ENCODE assay signal across 8 cellular contexts in genomic region chr20:50645253-50646068, GRCh38. TPM values are rescaled to one million over a fixed set of nuclear protein-coding genes. Genes with fewer than 3 reads are reported as not detected.
A peak's percentile ranks its signal among the peaks of the same experiment; 100 is the strongest.
DNase-seq lines count a peak whose midpoint lies in the region; ATAC-seq and TF ChIP-seq lines count a peak whose summit lies in the region.

No MANE protein-coding gene starts in this region.

- intact Hi-C loops in mucosa of descending colon (cut with DNase I, micrococcal nuclease): no loop called here

- H3K4me1 ChIP-seq in endodermal cell (ENCODE audit: control insufficient read depth, insufficient read depth, low read length) (peaks cover 3% of the 10 kb centered on the region), mucosa of descending colon (ENCODE audit: low read depth) (peaks cover 6% of the 10 kb centered on the region)

- DNase-seq in AG08396 (ENCODE audit: low spot score): peak; percentile 92
- peak; percentile 100 for DNase-seq in NCI-H226
- peak; percentile 96 for DNase-seq in endodermal cell
- peak; percentile 80 to 89 (median 82) for DNase-seq in mucosa of descending colon
- no peak for DNase-seq in Kasumi-1 (lab: John Stamatoyannopoulos, UW)
- DNase-seq in natural killer cell treated with Interleukin-12 subunit alpha and Interleukin-12 subunit beta and Interleukin-15 and Interleukin-18, amount 100 ng/mL, for 72 hours (ENCODE audit: low spot score): no peak
- no peak for DNase-seq in activated gamma-delta T cell (lab: John Stamatoyannopoulos, UW)
- DNase-seq in activated naive CD4-positive, alpha-beta T cell (lab: John Stamatoyannopoulos, UW): no peak

- ATAC-seq in mucosa of descending colon: peak; percentile 98
- ATAC-seq in natural killer cell treated with Interleukin-12 subunit alpha and Interleukin-12 subunit beta and Interleukin-15 and Interleukin-18, amount 100 ng/mL, for 72 hours: no peak

- peaks cover 22% of the 10 kb centered on the region for H3K9me3 Mint-ChIP-seq in endodermal cell
- no peaks in the 10 kb centered on the region for H3K9me3 Mint-ChIP-seq in natural killer cell treated with Interleukin-12 subunit alpha and Interleukin-12 subunit beta and Interleukin-15 and Interleukin-18, amount 100 ng/mL, for 72 hours

- peak overlapping the region; percentile 36 for H3K4me3 Mint-ChIP-seq in endodermal cell
- H3K4me3 Mint-ChIP-seq in natural killer cell treated with Interleukin-12 subunit alpha and Interleukin-12 subunit beta and Interleukin-15 and Interleukin-18, amount 100 ng/mL, for 72 hours: no peak overlapping the region

- no peak overlapping the region for H3K9ac ChIP-seq in endodermal cell (ENCODE audit: extremely low read depth, low read length, poor library complexity, severe bottlenecking)

- WGBS in endodermal cell (ENCODE audit: insufficient coverage in 1 of 2, insufficient read length in 1 of 2), 2 experiments: 41 to 59% methylated on average over 11 to 23 of the region's 23 CpGs

- no peaks in the 10 kb centered on the region for H3K27me3 ChIP-seq in endodermal cell (ENCODE audit: control insufficient read depth, insufficient read depth, low read length, poor library complexity, severe bottlenecking)

- no peaks in the 10 kb centered on the region for H3K36me3 Mint-ChIP-seq in endodermal cell (ENCODE audit: low read depth)
- H3K36me3 Mint-ChIP-seq in natural killer cell treated with Interleukin-12 subunit alpha and Interleukin-12 subunit beta and Interleukin-15 and Interleukin-18, amount 100 ng/mL, for 72 hours: no peaks in the 10 kb centered on the region

- H3K27ac Mint-ChIP-seq in endodermal cell: peak overlapping the region; percentile 93
- no peak overlapping the region for H3K27ac Mint-ChIP-seq in natural killer cell treated with Interleukin-12 subunit alpha and Interleukin-12 subunit beta and Interleukin-15 and Interleukin-18, amount 100 ng/mL, for 72 hours

- no peak overlapping the region for H3K27ac ChIP-seq in endodermal cell (ENCODE audit: low read depth, low read length)

- no peaks in the 10 kb centered on the region for H3K36me3 ChIP-seq in endodermal cell (ENCODE audit: control insufficient read depth, insufficient read depth, low read length)
- H3K36me3 ChIP-seq in mucosa of descending colon (ENCODE audit: low read depth): no peaks in the 10 kb centered on the region

- H3K9me3 ChIP-seq in endodermal cell (ENCODE audit: control insufficient read depth, low read length) (peaks cover 12% of the 10 kb centered on the region), mucosa of descending colon (no peaks in the 10 kb centered on the region)

- no peaks in the 10 kb centered on the region for H3K27me3 Mint-ChIP-seq in endodermal cell (ENCODE audit: insufficient read depth)
- H3K27me3 Mint-ChIP-seq in natural killer cell treated with Interleukin-12 subunit alpha and Interleukin-12 subunit beta and Interleukin-15 and Interleukin-18, amount 100 ng/mL, for 72 hours: peaks cover 0 to 3% of the 10 kb centered on the region in 2 donors

- TF ChIP-seq CTCF in endodermal cell (conservative IDR thresholded peaks at IDR 0.05) (no peak), mucosa of descending colon (IDR thresholded peaks at IDR 0.05) (no peak)

- H3K4me3 ChIP-seq in endodermal cell (ENCODE audit: low read length): no peak overlapping the region
- H3K4me3 ChIP-seq in mucosa of descending colon: no peak overlapping the region

- peaks cover 22% of the 10 kb centered on the region for H3K4me1 Mint-ChIP-seq in endodermal cell
- H3K4me1 Mint-ChIP-seq in natural killer cell treated with Interleukin-12 subunit alpha and Interleukin-12 subunit beta and Interleukin-15 and Interleukin-18, amount 100 ng/mL, for 72 hours (ENCODE audit: low read depth in 2 of 2): no peaks in the 10 kb centered on the region

RNA-seq across cellular contexts. Expression of gene RIPOR3, which starts 45.9 kb away (rescaled TPM):
- total RNA-seq in endodermal cell (1 to 10 TPM in 1 of 2 donors, under 1 TPM in 1; 0.46 to 1.4 TPM), mucosa of descending colon (10 to 100 TPM in 1 of 3 donors, 1 to 10 TPM in 2; 2.2 to 13.4 (median 5.8) TPM)
- 0.96 TPM for polyA plus RNA-seq in endodermal cell (2013, experiment 1 of 2)
- 0.25 TPM for polyA plus RNA-seq in endodermal cell (2013, experiment 2 of 2)
- not detected for total RNA-seq in natural killer cell treated with Interleukin-12 subunit alpha and Interleukin-12 subunit beta and Interleukin-15 and Interleukin-18, amount 100 ng/mL, for 72 hours

Comparison
In these comparisons a context has a peak if more than half of its experiments do, and no peak if none do; other contexts are left out.
1. DNase-seq: peak in AG08396 (single experiment), NCI-H226 (single experiment), endodermal cell (single experiment) and mucosa of descending colon (3 of 3); none in Kasumi-1 (0 of 2), natural killer cell treated with Interleukin-12 subunit alpha and Interleukin-12 subunit beta and Interleukin-15 and Interleukin-18, amount 100 ng/mL, for 72 hours (single experiment), activated gamma-delta T cell (single experiment) and activated naive CD4-positive, alpha-beta T cell (0 of 4).